ENCODE assay signal across 16 cellular contexts in the genomic region with DNA sequence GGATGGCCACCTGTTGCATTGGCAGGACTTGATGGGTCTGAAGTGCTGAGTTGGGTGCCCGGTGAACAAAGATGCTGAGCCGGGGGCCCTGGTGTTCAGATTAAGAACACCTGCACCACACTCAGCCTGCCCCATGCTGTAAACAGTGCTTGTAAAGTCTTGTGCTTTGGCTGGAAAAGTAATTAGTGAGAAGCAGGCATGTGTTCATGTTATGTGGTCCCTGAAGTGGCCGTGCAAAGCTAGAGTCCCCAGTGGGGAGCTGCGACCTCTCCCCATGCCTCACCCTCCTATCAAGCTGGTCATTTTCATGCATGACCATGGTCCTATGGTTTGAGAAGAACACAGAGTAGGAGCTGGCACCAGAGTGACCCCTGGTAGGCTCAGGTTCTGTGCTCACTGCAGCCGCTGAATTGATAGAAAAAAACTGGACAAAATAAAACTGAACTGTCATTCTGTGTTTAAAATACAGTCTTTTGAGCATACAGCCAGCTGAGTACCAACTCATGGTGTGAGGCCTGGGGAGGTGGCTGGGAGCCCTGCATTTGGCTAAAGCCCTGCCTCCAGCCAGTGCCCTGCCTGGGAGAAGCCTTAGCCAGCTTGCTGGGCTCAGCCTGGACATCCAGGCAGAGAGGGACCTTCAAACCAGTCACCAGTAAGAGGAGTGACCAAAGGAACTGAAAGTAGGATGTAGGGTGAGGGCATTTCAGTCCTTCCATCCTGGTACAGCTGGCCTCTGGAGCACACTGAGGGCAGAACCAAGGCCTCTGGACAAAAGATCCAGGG.
DNase-seq lines count a peak whose midpoint lies in the region; ATAC-seq and TF ChIP-seq lines count a peak whose summit lies in the region.
"Had no signal": no experiment of that assay in that cellular context is flagged by ENCODE, and none has a peak within 500 bp of the region (broad histone marks: within the 10 kb centered on the region; RNA-seq: fewer than 3 reads in every experiment).

No MANE protein-coding gene starts in this region.

- H3K36me3 Mint-ChIP-seq in WTC11 = peaks cover 9% of the 10 kb centered on the region

- H3K4me1 ChIP-seq in testis = no peaks in the 10 kb centered on the region

- no peak for TF ChIP-seq CTCF in WTC11 (IDR thresholded peaks at IDR 0.05)
- no peak for TF ChIP-seq CTCF in testis (IDR thresholded peaks at IDR 0.05)

- ATAC-seq in WTC11 (no peak), HG02678 (IDR thresholded peaks at IDR 0.05; ENCODE audit: unreplicated experiment) (no peak)

- no peak overlapping the region for H3K4me3 Mint-ChIP-seq in WTC11

- WGBS in testis, 2 donors = 90 to 98% methylated on average over 5 of the region's 5 CpGs

- no peaks in the 10 kb centered on the region for H3K27me3 ChIP-seq in testis

- TF ChIP-seq POLR2A in testis (IDR thresholded peaks at IDR 0.05) = no peak

- H3K9me3 Mint-ChIP-seq in WTC11 = no peaks in the 10 kb centered on the region

- intact Hi-C loops in testis (cut with DNase I; ENCODE audit: low total_unique reads) = no loop called here

- DNase-seq in activated CD8-positive, alpha-beta memory T cell treated with anti-CD3 and anti-CD28 coated beads for 24 hours = peak; percentile 24
- DNase-seq in activated CD8-positive, alpha-beta memory T cell treated with anti-CD3 and anti-CD28 coated beads, Interleukin-2, amount 50 U/mL, for 4 hours = no peak
- DNase-seq in WTC11 (ENCODE audit: low spot score) = peak; percentile 4
- DNase-seq in islet precursor cell = peak; percentile 46
- peak; percentile 5 for DNase-seq in testis
- no peak for DNase-seq in NCI-H2171 (lab: John Stamatoyannopoulos, UW)
- DNase-seq in NCI-H146 (lab: John Stamatoyannopoulos, UW) = no peak
- DNase-seq: C1 segment of cervical spinal cord, DMS 273 treated with DMSO at 0.1 percent for 48 hours, NCI-H1105 treated with DMSO at 0.1 percent for 48 hours, NCI-H187 treated with DMSO at 0.1 percent for 48 hours, NCI-H446 treated with DMSO at 0.1 percent for 48 hours, NCI-H748 treated with DMSO at 0.1 percent for 48 hours, PC-9 had no signal

- no peak overlapping the region for H3K27ac Mint-ChIP-seq in WTC11

- no peak overlapping the region for H3K4me3 ChIP-seq in testis
- H3K4me3 ChIP-seq: PC-9 had no signal

- CTCF ChIA-PET in WTC11 (lab: Charles Lee) = no interaction called here

- H3K9me3 ChIP-seq in testis = no peaks in the 10 kb centered on the region

- POLR2A ChIA-PET in WTC11 (lab: Charles Lee) = no interaction called here

- no peaks in the 10 kb centered on the region for H3K36me3 ChIP-seq in testis (ENCODE audit: low read depth, missing control alignments)

- no peaks in the 10 kb centered on the region for H3K27me3 Mint-ChIP-seq in WTC11 (ENCODE audit: low read depth)

- no peaks in the 10 kb centered on the region for H3K4me1 Mint-ChIP-seq in WTC11

- H3K27ac ChIP-seq in testis = no peak overlapping the region
- H3K27ac ChIP-seq: KMS-11, PC-9 had no signal

TF ChIP-seq in WTC11, 78 proteins besides CTCF, POLR2A, EP300 and RAD21:
- TF ChIP-seq, protein P1, sequence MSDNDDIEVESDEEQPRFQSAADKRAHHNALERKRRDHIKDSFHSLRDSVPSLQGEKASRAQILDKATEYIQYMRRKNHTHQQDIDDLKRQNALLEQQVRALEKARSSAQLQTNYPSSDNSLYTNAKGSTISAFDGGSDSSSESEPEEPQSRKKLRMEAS (CRISPR knock-in tag; IDR thresholded peaks at IDR 0.05) = no peak
- no peak for TF ChIP-seq SMAD3 (CRISPR knock-in tag; IDR thresholded peaks at IDR 0.05; ENCODE audit: borderline replicate concordance)
- TF ChIP-seq, protein P2, sequence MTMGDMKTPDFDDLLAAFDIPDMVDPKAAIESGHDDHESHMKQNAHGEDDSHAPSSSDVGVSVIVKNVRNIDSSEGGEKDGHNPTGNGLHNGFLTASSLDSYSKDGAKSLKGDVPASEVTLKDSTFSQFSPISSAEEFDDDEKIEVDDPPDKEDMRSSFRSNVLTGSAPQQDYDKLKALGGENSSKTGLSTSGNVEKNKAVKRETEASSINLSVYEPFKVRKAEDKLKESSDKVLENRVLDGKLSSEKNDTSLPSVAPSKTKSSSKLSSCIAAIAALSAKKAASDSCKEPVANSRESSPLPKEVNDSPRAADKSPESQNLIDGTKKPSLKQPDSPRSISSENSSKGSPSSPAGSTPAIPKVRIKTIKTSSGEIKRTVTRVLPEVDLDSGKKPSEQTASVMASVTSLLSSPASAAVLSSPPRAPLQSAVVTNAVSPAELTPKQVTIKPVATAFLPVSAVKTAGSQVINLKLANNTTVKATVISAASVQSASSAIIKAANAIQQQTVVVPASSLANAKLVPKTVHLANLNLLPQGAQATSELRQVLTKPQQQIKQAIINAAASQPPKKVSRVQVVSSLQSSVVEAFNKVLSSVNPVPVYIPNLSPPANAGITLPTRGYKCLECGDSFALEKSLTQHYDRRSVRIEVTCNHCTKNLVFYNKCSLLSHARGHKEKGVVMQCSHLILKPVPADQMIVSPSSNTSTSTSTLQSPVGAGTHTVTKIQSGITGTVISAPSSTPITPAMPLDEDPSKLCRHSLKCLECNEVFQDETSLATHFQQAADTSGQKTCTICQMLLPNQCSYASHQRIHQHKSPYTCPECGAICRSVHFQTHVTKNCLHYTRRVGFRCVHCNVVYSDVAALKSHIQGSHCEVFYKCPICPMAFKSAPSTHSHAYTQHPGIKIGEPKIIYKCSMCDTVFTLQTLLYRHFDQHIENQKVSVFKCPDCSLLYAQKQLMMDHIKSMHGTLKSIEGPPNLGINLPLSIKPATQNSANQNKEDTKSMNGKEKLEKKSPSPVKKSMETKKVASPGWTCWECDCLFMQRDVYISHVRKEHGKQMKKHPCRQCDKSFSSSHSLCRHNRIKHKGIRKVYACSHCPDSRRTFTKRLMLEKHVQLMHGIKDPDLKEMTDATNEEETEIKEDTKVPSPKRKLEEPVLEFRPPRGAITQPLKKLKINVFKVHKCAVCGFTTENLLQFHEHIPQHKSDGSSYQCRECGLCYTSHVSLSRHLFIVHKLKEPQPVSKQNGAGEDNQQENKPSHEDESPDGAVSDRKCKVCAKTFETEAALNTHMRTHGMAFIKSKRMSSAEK (CRISPR knock-in tag; IDR thresholded peaks at IDR 0.05; ENCODE audit: borderline replicate concordance) = no peak
- TF ChIP-seq, protein P3, sequence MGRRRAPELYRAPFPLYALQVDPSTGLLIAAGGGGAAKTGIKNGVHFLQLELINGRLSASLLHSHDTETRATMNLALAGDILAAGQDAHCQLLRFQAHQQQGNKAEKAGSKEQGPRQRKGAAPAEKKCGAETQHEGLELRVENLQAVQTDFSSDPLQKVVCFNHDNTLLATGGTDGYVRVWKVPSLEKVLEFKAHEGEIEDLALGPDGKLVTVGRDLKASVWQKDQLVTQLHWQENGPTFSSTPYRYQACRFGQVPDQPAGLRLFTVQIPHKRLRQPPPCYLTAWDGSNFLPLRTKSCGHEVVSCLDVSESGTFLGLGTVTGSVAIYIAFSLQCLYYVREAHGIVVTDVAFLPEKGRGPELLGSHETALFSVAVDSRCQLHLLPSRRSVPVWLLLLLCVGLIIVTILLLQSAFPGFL (CRISPR knock-in tag; IDR thresholded peaks at IDR 0.05; ENCODE audit: borderline replicate concordance) = no peak
- TF ChIP-seq NR2C2 (CRISPR knock-in tag; IDR thresholded peaks at IDR 0.05) = no peak
- TF ChIP-seq, protein P4, sequence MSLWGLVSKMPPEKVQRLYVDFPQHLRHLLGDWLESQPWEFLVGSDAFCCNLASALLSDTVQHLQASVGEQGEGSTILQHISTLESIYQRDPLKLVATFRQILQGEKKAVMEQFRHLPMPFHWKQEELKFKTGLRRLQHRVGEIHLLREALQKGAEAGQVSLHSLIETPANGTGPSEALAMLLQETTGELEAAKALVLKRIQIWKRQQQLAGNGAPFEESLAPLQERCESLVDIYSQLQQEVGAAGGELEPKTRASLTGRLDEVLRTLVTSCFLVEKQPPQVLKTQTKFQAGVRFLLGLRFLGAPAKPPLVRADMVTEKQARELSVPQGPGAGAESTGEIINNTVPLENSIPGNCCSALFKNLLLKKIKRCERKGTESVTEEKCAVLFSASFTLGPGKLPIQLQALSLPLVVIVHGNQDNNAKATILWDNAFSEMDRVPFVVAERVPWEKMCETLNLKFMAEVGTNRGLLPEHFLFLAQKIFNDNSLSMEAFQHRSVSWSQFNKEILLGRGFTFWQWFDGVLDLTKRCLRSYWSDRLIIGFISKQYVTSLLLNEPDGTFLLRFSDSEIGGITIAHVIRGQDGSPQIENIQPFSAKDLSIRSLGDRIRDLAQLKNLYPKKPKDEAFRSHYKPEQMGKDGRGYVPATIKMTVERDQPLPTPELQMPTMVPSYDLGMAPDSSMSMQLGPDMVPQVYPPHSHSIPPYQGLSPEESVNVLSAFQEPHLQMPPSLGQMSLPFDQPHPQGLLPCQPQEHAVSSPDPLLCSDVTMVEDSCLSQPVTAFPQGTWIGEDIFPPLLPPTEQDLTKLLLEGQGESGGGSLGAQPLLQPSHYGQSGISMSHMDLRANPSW (CRISPR knock-in tag; conservative IDR thresholded peaks at IDR 0.05; ENCODE audit: low read depth) = no peak
TF ChIP-seq in WTC11: peak in this region for 0.

Comparison
In these comparisons a context has a peak if more than half of its experiments do, and no peak if none do; other contexts are left out.
1. DNase-seq: peak in activated CD8-positive, alpha-beta memory T cell treated with anti-CD3 and anti-CD28 coated beads for 24 hours (single experiment), WTC11 (single experiment), islet precursor cell (single experiment) and testis (single experiment); none in activated CD8-positive, alpha-beta memory T cell treated with anti-CD3 and anti-CD28 coated beads, Interleukin-2, amount 50 U/mL, for 4 hours (single experiment), NCI-H2171 (single experiment) and NCI-H146 (single experiment).